Comparison of ENCODE assay signal across 1 cellular context in genomic region chr17:43831633-43832032, GRCh38.
TF ChIP-seq lines count a peak whose summit lies in the region.

No MANE protein-coding gene starts in this region.

TF ChIP-seq in K562, 482 proteins besides CTCF, POLR2A, EP300 and RAD21:
- no peak for TF ChIP-seq ZNF197 (CRISPR knock-in tag; IDR thresholded peaks at IDR 0.05; ENCODE audit: low read depth)
- TF ChIP-seq ZNF134 (CRISPR knock-in tag; conservative IDR thresholded peaks at IDR 0.05) = no peak
- no peak for TF ChIP-seq RNF2 (IDR thresholded peaks at IDR 0.05)
- TF ChIP-seq TEAD2 (tag; IDR thresholded peaks at IDR 0.05) = no peak
- TF ChIP-seq CBX5 (IDR thresholded peaks at IDR 0.05; ENCODE audit: borderline replicate concordance, low read depth) = no peak
- no peak for TF ChIP-seq ZNF133 (CRISPR knock-in tag; IDR thresholded peaks at IDR 0.05)
- no peak for TF ChIP-seq PML (IDR thresholded peaks at IDR 0.05; ENCODE audit: low read length)
